Comparison of ENCODE assay signal across 36 cellular contexts in genomic region chr10:63717089-63717715, GRCh38.
DNase-seq lines count a peak whose midpoint lies in the region; ATAC-seq and TF ChIP-seq lines count a peak whose summit lies in the region.
"Had no signal": no experiment of that assay in that cellular context is flagged by ENCODE, and none has a peak within 500 bp of the region (broad histone marks: within the 10 kb centered on the region; RNA-seq: fewer than 3 reads in every experiment).

No MANE protein-coding gene starts in this region.

- ATAC-seq in HG02623 (IDR thresholded peaks at IDR 0.05; ENCODE audit: unreplicated experiment) (no peak), GM18520 (IDR thresholded peaks at IDR 0.05; ENCODE audit: unreplicated experiment) (no peak)
- ATAC-seq: activated naive CD8-positive, alpha-beta T cell treated with anti-CD3 and anti-CD28 coated beads, Interleukin-2, amount 50 U/mL, for 24 hours; activated T-cell treated with anti-CD3 and anti-CD28 coated beads, Interleukin-2, amount 50 U/mL, for 72 hours; gastroesophageal sphincter; GM12878; left lung; sciatic nerve; stimulated activated naive CD8-positive, alpha-beta T cell treated with anti-CD3 and anti-CD28 coated beads, Interleukin-15, amount 100 ng/mL, for 72 hours had no signal

- no peaks in the 10 kb centered on the region for H4K20me1 ChIP-seq in BLaER1

- H3K79me2 ChIP-seq in mesendoderm (ENCODE audit: control insufficient read depth, insufficient read depth, low read length) = no peaks in the 10 kb centered on the region

- peak; percentile 58; the same call in 1 of the 2 replicates for TF ChIP-seq EP300 in Ishikawa (IDR thresholded peaks at IDR 0.05; ENCODE audit: borderline replicate concordance)

- H3K18ac ChIP-seq in mesendoderm (ENCODE audit: low read length) = peak overlapping the region; percentile 19

- H3K4me3 ChIP-seq in BLaER1 (no peak overlapping the region), mesendoderm (ENCODE audit: low read length) (no peak overlapping the region), HAP-1 (no peak overlapping the region)
- H3K4me3 ChIP-seq: esophagus muscularis mucosa, gastroesophageal sphincter, GM12878, left lung, SJSA1, thoracic aorta, uterus had no signal

- H3K27ac Mint-ChIP-seq in endothelial cell (ENCODE audit: unreplicated experiment) = peak overlapping the region; percentile 57
- H3K27ac Mint-ChIP-seq: activated naive CD8-positive, alpha-beta T cell treated with anti-CD3 and anti-CD28 coated beads, Interleukin-2, amount 50 U/mL, for 24 hours; activated T-cell treated with anti-CD3 and anti-CD28 coated beads, Interleukin-2, amount 50 U/mL, for 72 hours; B cell; CD8-positive, alpha-beta memory T cell; dendritic cell treated with granulocyte-macrophage colony-stimulating factor and Interleukin-4, amounts not matched to agents 40 ng/mL and 50 ng/mL, for 4 days; immature natural killer cell; progenitor cell of endocrine pancreas; stimulated activated naive CD8-positive, alpha-beta T cell treated with anti-CD3 and anti-CD28 coated beads, Interleukin-15, amount 100 ng/mL, for 72 hours had no signal

- H3K4ac ChIP-seq in mesendoderm (ENCODE audit: low read depth, low read length) = no peak overlapping the region

- H3K36me3 Mint-ChIP-seq in endothelial cell (ENCODE audit: low read depth, unreplicated experiment) = no peaks in the 10 kb centered on the region
- H3K36me3 Mint-ChIP-seq: CD8-positive, alpha-beta memory T cell; immature natural killer cell; memory B cell had no signal

- no peaks in the 10 kb centered on the region for H3K9me3 Mint-ChIP-seq in endothelial cell (ENCODE audit: unreplicated experiment)
- H3K9me3 Mint-ChIP-seq: activated naive CD8-positive, alpha-beta T cell treated with anti-CD3 and anti-CD28 coated beads, Interleukin-2, amount 50 U/mL, for 24 hours; activated T-cell treated with anti-CD3 and anti-CD28 coated beads, Interleukin-2, amount 50 U/mL, for 72 hours; CD8-positive, alpha-beta memory T cell; dendritic cell treated with granulocyte-macrophage colony-stimulating factor and Interleukin-4, amounts not matched to agents 40 ng/mL and 50 ng/mL, for 4 days; immature natural killer cell; memory B cell; stimulated activated naive CD8-positive, alpha-beta T cell treated with anti-CD3 and anti-CD28 coated beads, Interleukin-15, amount 100 ng/mL, for 72 hours had no signal

- no peaks in the 10 kb centered on the region for H3K79me1 ChIP-seq in mesendoderm (ENCODE audit: low read length)

- H3K23ac ChIP-seq in mesendoderm (ENCODE audit: low read length) = no peak overlapping the region

- no peaks in the 10 kb centered on the region for H3K36me3 ChIP-seq in BLaER1
- H3K36me3 ChIP-seq in mesendoderm (ENCODE audit: control insufficient read depth, insufficient read depth, low read length) = no peaks in the 10 kb centered on the region
- no peaks in the 10 kb centered on the region for H3K36me3 ChIP-seq in HAP-1 (replicated peaks)
- H3K36me3 ChIP-seq: esophagus muscularis mucosa, gastroesophageal sphincter, left lung, SJSA1, thoracic aorta, uterus had no signal

- no peak overlapping the region for H3K9ac ChIP-seq in BLaER1
- no peak overlapping the region for H3K9ac ChIP-seq in mesendoderm (ENCODE audit: low read length)

- peaks cover 7% of the 10 kb centered on the region for H3K27me3 Mint-ChIP-seq in endothelial cell (ENCODE audit: unreplicated experiment)

- TF ChIP-seq RAD21 in Ishikawa (IDR thresholded peaks at IDR 0.05; ENCODE audit: low read depth) = peak; percentile 8; the same call in 1 of the 2 replicates

- H4K8ac ChIP-seq in mesendoderm (ENCODE audit: low read depth, low read length) = no peak overlapping the region

- no peak overlapping the region for H3K4me3 Mint-ChIP-seq in endothelial cell (ENCODE audit: unreplicated experiment)
- H3K4me3 Mint-ChIP-seq: activated naive CD8-positive, alpha-beta T cell treated with anti-CD3 and anti-CD28 coated beads, Interleukin-2, amount 50 U/mL, for 24 hours; activated T-cell treated with anti-CD3 and anti-CD28 coated beads, Interleukin-2, amount 50 U/mL, for 72 hours; B cell; CD8-positive, alpha-beta memory T cell; dendritic cell treated with granulocyte-macrophage colony-stimulating factor and Interleukin-4, amounts not matched to agents 40 ng/mL and 50 ng/mL, for 4 days; immature natural killer cell; memory B cell; stimulated activated naive CD8-positive, alpha-beta T cell treated with anti-CD3 and anti-CD28 coated beads, Interleukin-15, amount 100 ng/mL, for 72 hours had no signal

- H4K5ac ChIP-seq in mesendoderm (ENCODE audit: low read length) = no peak overlapping the region

- no peak overlapping the region for H2AK5ac ChIP-seq in mesendoderm (ENCODE audit: low read length)

- no peak overlapping the region for H3K56ac ChIP-seq in mesendoderm (ENCODE audit: low read length)

- DNase-seq in endothelial cell (ENCODE audit: low spot score) (no peak), mesendoderm (no peak), HCEC 1CT (no peak), HAP-1 (ENCODE audit: low spot score in 2 of 2) (no peak)
- DNase-seq: activated CD4-positive, alpha-beta T cell treated with anti-CD3 and anti-CD28 coated beads, Interleukin-2, amount 50 U/mL, for 1 hour; activated CD4-positive, CD25-positive, alpha-beta regulatory T cell; activated naive CD4-positive, alpha-beta T cell; activated naive CD8-positive, alpha-beta T cell treated with anti-CD3 and anti-CD28 coated beads, Interleukin-2, amount 50 U/mL, for 24 hours; activated T-cell treated with anti-CD3 and anti-CD28 coated beads, Interleukin-2, amount 50 U/mL, for 72 hours; CD8-positive, alpha-beta memory T cell; central memory CD4-positive, alpha-beta T cell; DMS 273 treated with DMSO at 0.1 percent for 48 hours; H7; hypothalamus; immature natural killer cell; left lung; NCI-H1436 treated with DMSO at 0.1 percent for 48 hours; RPMI8226; stimulated activated CD8-positive, alpha-beta memory T cell treated with anti-CD3 and anti-CD28 coated beads, Interleukin-4, amount 100 ng/mL, for 48 hours; stimulated activated naive CD8-positive, alpha-beta T cell treated with anti-CD3 and anti-CD28 coated beads, Interleukin-15, amount 100 ng/mL, for 72 hours; T-helper 1 cell; uterus had no signal

- H2BK120ac ChIP-seq in mesendoderm (ENCODE audit: low read depth, low read length) = peak overlapping the region; percentile 18

- WGBS in mesendoderm (ENCODE audit: extremely low coverage, insufficient coverage, low lambda C conversion rate) = no CpG with 5 or more reads among the region's 11 CpGs

- H3K27ac ChIP-seq in BLaER1 = no peak overlapping the region
- H3K27ac ChIP-seq in mesendoderm (ENCODE audit: low read depth, low read length) = no peak overlapping the region
- H3K27ac ChIP-seq: esophagus muscularis mucosa, gastroesophageal sphincter, left lung, SJSA1, thoracic aorta, uterus had no signal

- H3K4me1 Mint-ChIP-seq in endothelial cell (ENCODE audit: unreplicated experiment) = peaks cover 77% of the 10 kb centered on the region
- H3K4me1 Mint-ChIP-seq: memory B cell had no signal

- H3K4me2 ChIP-seq in BLaER1 (peak overlapping the region; percentile 16; the same call in 1 of the 2 replicates), mesendoderm (ENCODE audit: low read length) (no peak overlapping the region)

- no peak overlapping the region for H2BK15ac ChIP-seq in mesendoderm (replicated peaks; ENCODE audit: low read depth)

- peaks cover 45% of the 10 kb centered on the region for H3K4me1 ChIP-seq in BLaER1
- peaks cover 9% of the 10 kb centered on the region for H3K4me1 ChIP-seq in mesendoderm (ENCODE audit: control insufficient read depth, low read depth, low read length)
- H3K4me1 ChIP-seq in HAP-1 = peaks cover 15% of the 10 kb centered on the region

- no peaks in the 10 kb centered on the region for H3K27me3 ChIP-seq in BLaER1
- no peaks in the 10 kb centered on the region for H3K27me3 ChIP-seq in mesendoderm (ENCODE audit: insufficient read depth, low read length, poor library complexity)
- peaks cover 17% of the 10 kb centered on the region for H3K27me3 ChIP-seq in HAP-1 (ENCODE audit: low read depth)
- H3K27me3 ChIP-seq: esophagus muscularis mucosa, gastroesophageal sphincter, left lung, SJSA1, uterus had no signal

- H3K9me3 ChIP-seq in BLaER1 (no peaks in the 10 kb centered on the region), HAP-1 (no peaks in the 10 kb centered on the region)
- H3K9me3 ChIP-seq: esophagus muscularis mucosa, gastroesophageal sphincter, left lung, SJSA1, thoracic aorta, uterus had no signal

- in situ Hi-C loops in HAP-1 (cut with MboI; ENCODE audit: low sequenced_read_pairs) = loop anchor here (10.0 kb wide), 1 partner anchor 502 kb away; no protein-coding TSS in a partner anchor

- no peak for TF ChIP-seq CTCF in endothelial cell (IDR thresholded peaks at IDR 0.05; ENCODE audit: unreplicated experiment)

- no peak overlapping the region for H2BK5ac ChIP-seq in mesendoderm (ENCODE audit: low read length)

TF ChIP-seq in Ishikawa, 13 proteins besides CTCF, POLR2A, EP300 and RAD21:
- TF ChIP-seq MAX (IDR thresholded peaks at IDR 0.05) (peak; percentile 66; the same call in 1 of the 2 replicates), CREB1 (IDR thresholded peaks at IDR 0.05; ENCODE audit: low read depth) (no peak), NFIC (IDR thresholded peaks at IDR 0.05) (peak; percentile 57; the same call in 1 of the 2 replicates), TCF12 (IDR thresholded peaks at IDR 0.05; ENCODE audit: low read depth) (0 out of 2 replicates have a peak, but pooled peaks have one; percentile 46), TEAD4 (IDR thresholded peaks at IDR 0.05) (peak; percentile 83), ZBTB7A (IDR thresholded peaks at IDR 0.05; ENCODE audit: low read depth) (no peak)
